Comparison of ENCODE assay signal across 1 cellular context in the genomic region with DNA sequence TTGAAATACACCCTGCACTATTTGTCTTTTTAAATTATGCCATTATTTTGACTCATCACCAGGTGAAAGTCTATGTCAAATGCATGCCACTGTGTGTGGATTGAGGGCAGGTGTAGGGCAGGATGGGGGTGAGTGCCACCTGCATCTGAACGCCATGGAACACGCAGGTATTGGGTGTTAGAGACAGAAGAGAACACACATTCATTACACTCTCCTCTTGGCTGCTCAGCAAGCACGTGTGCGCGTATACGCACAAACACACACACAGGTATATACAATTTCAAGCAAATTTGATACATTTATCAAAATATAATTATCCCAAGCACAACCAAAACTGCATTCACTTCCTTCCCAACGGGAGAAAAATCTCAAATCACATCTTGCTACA.
TF ChIP-seq lines count a peak whose summit lies in the region.

No MANE protein-coding gene starts in this region.

TF ChIP-seq in GM12878, 131 proteins besides CTCF, POLR2A, EP300 and RAD21 (continued from another document and continues in another):
- TF ChIP-seq USF2 (IDR thresholded peaks at IDR 0.05; ENCODE audit: borderline replicate concordance, low read depth, low read length), result no peak
- TF ChIP-seq, protein P1, sequence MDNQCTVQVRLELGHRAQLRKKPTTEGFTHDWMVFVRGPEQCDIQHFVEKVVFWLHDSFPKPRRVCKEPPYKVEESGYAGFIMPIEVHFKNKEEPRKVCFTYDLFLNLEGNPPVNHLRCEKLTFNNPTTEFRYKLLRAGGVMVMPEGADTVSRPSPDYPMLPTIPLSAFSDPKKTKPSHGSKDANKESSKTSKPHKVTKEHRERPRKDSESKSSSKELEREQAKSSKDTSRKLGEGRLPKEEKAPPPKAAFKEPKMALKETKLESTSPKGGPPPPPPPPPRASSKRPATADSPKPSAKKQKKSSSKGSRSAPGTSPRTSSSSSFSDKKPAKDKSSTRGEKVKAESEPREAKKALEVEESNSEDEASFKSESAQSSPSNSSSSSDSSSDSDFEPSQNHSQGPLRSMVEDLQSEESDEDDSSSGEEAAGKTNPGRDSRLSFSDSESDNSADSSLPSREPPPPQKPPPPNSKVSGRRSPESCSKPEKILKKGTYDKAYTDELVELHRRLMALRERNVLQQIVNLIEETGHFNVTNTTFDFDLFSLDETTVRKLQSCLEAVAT (IDR thresholded peaks at IDR 0.05), result no peak
- no peak for TF ChIP-seq EZH2 (IDR thresholded peaks at IDR 0.05; ENCODE audit: borderline replicate concordance, control insufficient read depth, low read depth, low read length)
- no peak for TF ChIP-seq RBBP5 (conservative IDR thresholded peaks at IDR 0.05)
- TF ChIP-seq, protein P2, sequence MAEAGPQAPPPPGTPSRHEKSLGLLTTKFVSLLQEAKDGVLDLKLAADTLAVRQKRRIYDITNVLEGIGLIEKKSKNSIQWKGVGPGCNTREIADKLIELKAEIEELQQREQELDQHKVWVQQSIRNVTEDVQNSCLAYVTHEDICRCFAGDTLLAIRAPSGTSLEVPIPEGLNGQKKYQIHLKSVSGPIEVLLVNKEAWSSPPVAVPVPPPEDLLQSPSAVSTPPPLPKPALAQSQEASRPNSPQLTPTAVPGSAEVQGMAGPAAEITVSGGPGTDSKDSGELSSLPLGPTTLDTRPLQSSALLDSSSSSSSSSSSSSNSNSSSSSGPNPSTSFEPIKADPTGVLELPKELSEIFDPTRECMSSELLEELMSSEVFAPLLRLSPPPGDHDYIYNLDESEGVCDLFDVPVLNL (IDR thresholded peaks at IDR 0.05; ENCODE audit: low read depth, low read length), result no peak
- no peak for TF ChIP-seq KLF5 (IDR thresholded peaks at IDR 0.05; ENCODE audit: partially characterized antibody)
- TF ChIP-seq EED (IDR thresholded peaks at IDR 0.05; ENCODE audit: low read depth), result 0 out of 2 replicates have a peak, but pooled peaks have one; percentile 2
- TF ChIP-seq IKZF2 (IDR thresholded peaks at IDR 0.05), result 0 out of 4 replicates have a peak, but pooled peaks of 1 of the 2 experiments have one; percentile 1
- TF ChIP-seq, protein P3, sequence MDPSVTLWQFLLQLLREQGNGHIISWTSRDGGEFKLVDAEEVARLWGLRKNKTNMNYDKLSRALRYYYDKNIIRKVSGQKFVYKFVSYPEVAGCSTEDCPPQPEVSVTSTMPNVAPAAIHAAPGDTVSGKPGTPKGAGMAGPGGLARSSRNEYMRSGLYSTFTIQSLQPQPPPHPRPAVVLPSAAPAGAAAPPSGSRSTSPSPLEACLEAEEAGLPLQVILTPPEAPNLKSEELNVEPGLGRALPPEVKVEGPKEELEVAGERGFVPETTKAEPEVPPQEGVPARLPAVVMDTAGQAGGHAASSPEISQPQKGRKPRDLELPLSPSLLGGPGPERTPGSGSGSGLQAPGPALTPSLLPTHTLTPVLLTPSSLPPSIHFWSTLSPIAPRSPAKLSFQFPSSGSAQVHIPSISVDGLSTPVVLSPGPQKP (IDR thresholded peaks at IDR 0.05; ENCODE audit: low read depth, low read length), result no peak
- TF ChIP-seq ZBTB40 (IDR thresholded peaks at IDR 0.05; ENCODE audit: borderline replicate concordance), result no peak; the same call in 1 of the 2 replicates
- TF ChIP-seq HDAC6 (IDR thresholded peaks at IDR 0.05; ENCODE audit: unreplicated experiment), result no peak
- TF ChIP-seq NR2F1 (conservative IDR thresholded peaks at IDR 0.05), result 0 out of 2 replicates have a peak, but pooled peaks have one; percentile 3
- TF ChIP-seq BMI1 (IDR thresholded peaks at IDR 0.05; ENCODE audit: borderline replicate concordance), result no peak
- TF ChIP-seq SIN3A (IDR thresholded peaks at IDR 0.05; ENCODE audit: low read depth, low read length), result no peak
- TF ChIP-seq, protein P4, sequence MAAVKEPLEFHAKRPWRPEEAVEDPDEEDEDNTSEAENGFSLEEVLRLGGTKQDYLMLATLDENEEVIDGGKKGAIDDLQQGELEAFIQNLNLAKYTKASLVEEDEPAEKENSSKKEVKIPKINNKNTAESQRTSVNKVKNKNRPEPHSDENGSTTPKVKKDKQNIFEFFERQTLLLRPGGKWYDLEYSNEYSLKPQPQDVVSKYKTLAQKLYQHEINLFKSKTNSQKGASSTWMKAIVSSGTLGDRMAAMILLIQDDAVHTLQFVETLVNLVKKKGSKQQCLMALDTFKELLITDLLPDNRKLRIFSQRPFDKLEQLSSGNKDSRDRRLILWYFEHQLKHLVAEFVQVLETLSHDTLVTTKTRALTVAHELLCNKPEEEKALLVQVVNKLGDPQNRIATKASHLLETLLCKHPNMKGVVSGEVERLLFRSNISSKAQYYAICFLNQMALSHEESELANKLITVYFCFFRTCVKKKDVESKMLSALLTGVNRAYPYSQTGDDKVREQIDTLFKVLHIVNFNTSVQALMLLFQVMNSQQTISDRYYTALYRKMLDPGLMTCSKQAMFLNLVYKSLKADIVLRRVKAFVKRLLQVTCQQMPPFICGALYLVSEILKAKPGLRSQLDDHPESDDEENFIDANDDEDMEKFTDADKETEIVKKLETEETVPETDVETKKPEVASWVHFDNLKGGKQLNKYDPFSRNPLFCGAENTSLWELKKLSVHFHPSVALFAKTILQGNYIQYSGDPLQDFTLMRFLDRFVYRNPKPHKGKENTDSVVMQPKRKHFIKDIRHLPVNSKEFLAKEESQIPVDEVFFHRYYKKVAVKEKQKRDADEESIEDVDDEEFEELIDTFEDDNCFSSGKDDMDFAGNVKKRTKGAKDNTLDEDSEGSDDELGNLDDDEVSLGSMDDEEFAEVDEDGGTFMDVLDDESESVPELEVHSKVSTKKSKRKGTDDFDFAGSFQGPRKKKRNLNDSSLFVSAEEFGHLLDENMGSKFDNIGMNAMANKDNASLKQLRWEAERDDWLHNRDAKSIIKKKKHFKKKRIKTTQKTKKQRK (IDR thresholded peaks at IDR 0.05; ENCODE audit: low read depth, low read length), result no peak
- no peak for TF ChIP-seq IKZF1 (conservative IDR thresholded peaks at IDR 0.05)
- TF ChIP-seq CREM (IDR thresholded peaks at IDR 0.05; ENCODE audit: low read depth), result no peak
- TF ChIP-seq RCOR1 (conservative IDR thresholded peaks at IDR 0.05; ENCODE audit: low read depth, low read length), result no peak
- TF ChIP-seq, protein P5, sequence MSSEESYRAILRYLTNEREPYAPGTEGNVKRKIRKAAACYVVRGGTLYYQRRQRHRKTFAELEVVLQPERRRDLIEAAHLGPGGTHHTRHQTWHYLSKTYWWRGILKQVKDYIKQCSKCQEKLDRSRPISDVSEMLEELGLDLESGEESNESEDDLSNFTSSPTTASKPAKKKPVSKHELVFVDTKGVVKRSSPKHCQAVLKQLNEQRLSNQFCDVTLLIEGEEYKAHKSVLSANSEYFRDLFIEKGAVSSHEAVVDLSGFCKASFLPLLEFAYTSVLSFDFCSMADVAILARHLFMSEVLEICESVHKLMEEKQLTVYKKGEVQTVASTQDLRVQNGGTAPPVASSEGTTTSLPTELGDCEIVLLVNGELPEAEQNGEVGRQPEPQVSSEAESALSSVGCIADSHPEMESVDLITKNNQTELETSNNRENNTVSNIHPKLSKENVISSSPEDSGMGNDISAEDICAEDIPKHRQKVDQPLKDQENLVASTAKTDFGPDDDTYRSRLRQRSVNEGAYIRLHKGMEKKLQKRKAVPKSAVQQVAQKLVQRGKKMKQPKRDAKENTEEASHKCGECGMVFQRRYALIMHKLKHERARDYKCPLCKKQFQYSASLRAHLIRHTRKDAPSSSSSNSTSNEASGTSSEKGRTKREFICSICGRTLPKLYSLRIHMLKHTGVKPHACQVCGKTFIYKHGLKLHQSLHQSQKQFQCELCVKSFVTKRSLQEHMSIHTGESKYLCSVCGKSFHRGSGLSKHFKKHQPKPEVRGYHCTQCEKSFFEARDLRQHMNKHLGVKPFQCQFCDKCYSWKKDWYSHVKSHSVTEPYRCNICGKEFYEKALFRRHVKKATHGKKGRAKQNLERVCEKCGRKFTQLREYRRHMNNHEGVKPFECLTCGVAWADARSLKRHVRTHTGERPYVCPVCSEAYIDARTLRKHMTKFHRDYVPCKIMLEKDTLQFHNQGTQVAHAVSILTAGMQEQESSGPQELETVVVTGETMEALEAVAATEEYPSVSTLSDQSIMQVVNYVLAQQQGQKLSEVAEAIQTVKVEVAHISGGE (CRISPR knock-in tag; IDR thresholded peaks at IDR 0.05), result no peak
- no peak for TF ChIP-seq JUNB (IDR thresholded peaks at IDR 0.05)
- no peak for TF ChIP-seq E2F8 (IDR thresholded peaks at IDR 0.05; ENCODE audit: low read depth, partially characterized antibody)
- TF ChIP-seq CEBPB (IDR thresholded peaks at IDR 0.05; ENCODE audit: borderline replicate concordance in 1 of 2, low read depth in 2 of 2, low read length in 2 of 2), result no peak
- TF ChIP-seq FOS (IDR thresholded peaks at IDR 0.05; ENCODE audit: borderline replicate concordance, extremely low read depth, insufficient read length), result no peak
- no peak for TF ChIP-seq NFIC (IDR thresholded peaks at IDR 0.05; ENCODE audit: low read depth, low read length)
- no peak for TF ChIP-seq POU2F2 (IDR thresholded peaks at IDR 0.05; ENCODE audit: borderline replicate concordance, low read depth, low read length)
- TF ChIP-seq NFYA (IDR thresholded peaks at IDR 0.05; ENCODE audit: borderline replicate concordance, low read depth, low read length), result no peak
- no peak for TF ChIP-seq NRF1 (conservative IDR thresholded peaks at IDR 0.05; ENCODE audit: low read depth, low read length)
- 0 out of 2 replicates have a peak, but pooled peaks have one; percentile 69 for TF ChIP-seq SMARCA5 (IDR thresholded peaks at IDR 0.05)
- TF ChIP-seq MXI1 (IDR thresholded peaks at IDR 0.05; ENCODE audit: low read depth, low read length), result no peak
- no peak for TF ChIP-seq E4F1 (IDR thresholded peaks at IDR 0.05; ENCODE audit: borderline replicate concordance, partially characterized antibody)
- TF ChIP-seq NR2C1 (IDR thresholded peaks at IDR 0.05), result no peak
- TF ChIP-seq NR2C2 (IDR thresholded peaks at IDR 0.05; ENCODE audit: borderline replicate concordance, control insufficient read depth, insufficient read length, low read depth), result no peak
- TF ChIP-seq ATF7 (IDR thresholded peaks at IDR 0.05; ENCODE audit: low read depth), result 0 out of 2 replicates have a peak, but pooled peaks have one; percentile 18
